In genomic region chr2:121356058-121356640, GRCh38 we compare ENCODE assay signal across 9 cellular contexts.
A peak's percentile ranks its signal among the peaks of the same experiment; 100 is the strongest.
DNase-seq lines count a peak whose midpoint lies in the region; ATAC-seq, FAIRE-seq and TF ChIP-seq lines count a peak whose summit lies in the region.
"Had no signal": no experiment of that assay in that cellular context is flagged by ENCODE, and none has a peak within 500 bp of the region (broad histone marks: within the 10 kb centered on the region; RNA-seq: fewer than 3 reads in every experiment).

No MANE protein-coding gene starts in this region.

- H3K79me1 ChIP-seq in IMR-90 (ENCODE audit: low read depth in 1 of 2, low read length in 2 of 2), result peaks cover 0 to 29% of the 10 kb centered on the region in 2 experiments; a peak in 3 of 4 replicates

- no peak overlapping the region for H3K9ac ChIP-seq in IMR-90 (ENCODE audit: low read depth, low read length)
- H3K9ac ChIP-seq in HepG2 (ENCODE audit: insufficient read depth, low read depth, low read length), result no peak overlapping the region

- FAIRE-seq in HepG2 (lab: Jason Lieb, UNC), result peak; percentile 90

- H3K9me3 ChIP-seq in IMR-90 (ENCODE audit: control insufficient read depth, insufficient read depth, low read length) (no peaks in the 10 kb centered on the region), HepG2 (ENCODE audit: low read length) (no peaks in the 10 kb centered on the region)

- no peak for DNase-seq in activated naive CD8-positive, alpha-beta T cell treated with anti-CD3 and anti-CD28 coated beads for 36 hours
- peak; percentile 69 for DNase-seq in IMR-90
- peak; percentile 23 for DNase-seq in NOMO-1 treated with DMSO at 0.1 percent for 48 hours (lab: John Stamatoyannopoulos, UW; ENCODE audit: unreplicated experiment)
- DNase-seq in chondrocyte (ENCODE audit: low spot score), result no peak
- DNase-seq in HepG2 (ENCODE audit: low spot score), result peak; percentile 55
- peak; percentile 53 for DNase-seq in ureter (ENCODE audit: low spot score)
- no peak for DNase-seq in amniotic stem cell (lab: John Stamatoyannopoulos, UW)

- no peak overlapping the region for H2AK5ac ChIP-seq in IMR-90 (ENCODE audit: low read depth, low read length)

- H3K4me1 Mint-ChIP-seq in activated naive CD8-positive, alpha-beta T cell (ENCODE audit: low read depth), result no peaks in the 10 kb centered on the region
- H3K4me1 Mint-ChIP-seq in activated naive CD8-positive, alpha-beta T cell treated with anti-CD3 and anti-CD28 coated beads for 36 hours, result no peaks in the 10 kb centered on the region
- peaks cover 19% of the 10 kb centered on the region for H3K4me1 Mint-ChIP-seq in chondrocyte (ENCODE audit: low read depth)

- H2BK5ac ChIP-seq in IMR-90 (ENCODE audit: low read depth, low read length, poor library complexity, severe bottlenecking), result no peak overlapping the region

- TF ChIP-seq RAD21 in IMR-90 (IDR thresholded peaks at IDR 0.05; ENCODE audit: low read length) (peak; percentile 55), HepG2 (CRISPR knock-in tag; IDR thresholded peaks at IDR 0.05) (peak; percentile 39; the same call in 1 of the 2 replicates)

- peaks cover 3% of the 10 kb centered on the region for H3K36me3 Mint-ChIP-seq in activated naive CD8-positive, alpha-beta T cell
- peaks cover 5% of the 10 kb centered on the region for H3K36me3 Mint-ChIP-seq in activated naive CD8-positive, alpha-beta T cell treated with anti-CD3 and anti-CD28 coated beads for 36 hours
- peaks cover 7% of the 10 kb centered on the region for H3K36me3 Mint-ChIP-seq in chondrocyte (ENCODE audit: low read depth)

- H3K9me1 ChIP-seq in IMR-90 (ENCODE audit: insufficient read depth, low read length), result peaks cover 9% of the 10 kb centered on the region

- H3K27ac Mint-ChIP-seq in activated naive CD8-positive, alpha-beta T cell, result peak overlapping the region; percentile 34
- H3K27ac Mint-ChIP-seq in activated naive CD8-positive, alpha-beta T cell treated with anti-CD3 and anti-CD28 coated beads for 36 hours, result no peak overlapping the region
- no peak overlapping the region for H3K27ac Mint-ChIP-seq in chondrocyte (ENCODE audit: unreplicated experiment)
- H3K27ac Mint-ChIP-seq: stimulated activated naive CD8-positive, alpha-beta T cell treated with anti-CD3 and anti-CD28 coated beads, Interleukin-15, Interleukin-2, amounts not matched to agents 100 ng/mL and 50 ng/mL, for 24 hours had no signal

- ATAC-seq in IMR-90 (ENCODE audit: low read depth) (peak; percentile 85), HepG2 (peak; percentile 78)

- BruUV-seq in IMR-90 (replicated peaks; lab: Mats Ljungman, UMichigan), result no TSS peak
- BruUV-seq in HepG2 (replicated peaks; lab: Mats Ljungman, UMichigan), result no TSS peak

- H4K5ac ChIP-seq in IMR-90 (ENCODE audit: low read depth, low read length), result no peak overlapping the region

- dilution Hi-C loops in IMR-90 (cut with HindIII; ENCODE audit: low sequenced_read_pairs, unreplicated experiment), result no loop called here

- intact Hi-C loops in IMR-90 (cut with micrococcal nuclease) (loop anchor here (1.0 kb wide), 1 partner anchor 261 kb away; no protein-coding TSS in a partner anchor), HepG2 (cut with micrococcal nuclease; ENCODE audit: unreplicated experiment) (loop anchor here (2.0 kb wide), 1 partner anchor 227 kb away; no protein-coding TSS in a partner anchor)

- no peak overlapping the region for H3K27ac ChIP-seq in IMR-90 (ENCODE audit: insufficient read depth, low read length)
- H3K27ac ChIP-seq in HepG2 (ENCODE audit: extremely low read length, insufficient read depth, low read length), result peak overlapping the region; percentile 2

- H3K9me3 Mint-ChIP-seq in activated naive CD8-positive, alpha-beta T cell (ENCODE audit: low read depth), result no peaks in the 10 kb centered on the region
- H3K9me3 Mint-ChIP-seq in activated naive CD8-positive, alpha-beta T cell treated with anti-CD3 and anti-CD28 coated beads for 36 hours, result no peaks in the 10 kb centered on the region
- no peaks in the 10 kb centered on the region for H3K9me3 Mint-ChIP-seq in chondrocyte (ENCODE audit: low read depth)
- H3K9me3 Mint-ChIP-seq: stimulated activated naive CD8-positive, alpha-beta T cell treated with anti-CD3 and anti-CD28 coated beads, Interleukin-15, Interleukin-2, amounts not matched to agents 100 ng/mL and 50 ng/mL, for 24 hours had no signal

- H3K18ac ChIP-seq in IMR-90 (ENCODE audit: low read depth, low read length), result no peak overlapping the region

- no peaks in the 10 kb centered on the region for H3K27me3 ChIP-seq in IMR-90 (ENCODE audit: control insufficient read depth, insufficient read depth, low read length)
- H3K27me3 ChIP-seq in HepG2 (ENCODE audit: control insufficient read depth in 1 of 2, insufficient read depth in 2 of 2, low read length in 2 of 2), result no peaks in the 10 kb centered on the region

- H3K4me1 ChIP-seq in IMR-90 (ENCODE audit: control insufficient read depth, insufficient read depth, low read length) (peaks cover 8% of the 10 kb centered on the region), HepG2 (ENCODE audit: insufficient read depth, low read length) (peaks cover 12% of the 10 kb centered on the region)

- no peak for TF ChIP-seq POLR2A in IMR-90 (IDR thresholded peaks at IDR 0.05; ENCODE audit: low read depth, low read length)
- no peak for TF ChIP-seq POLR2A in HepG2 (IDR thresholded peaks at IDR 0.05; ENCODE audit: insufficient read depth in 1 of 2, low read depth in 2 of 2, low read length in 2 of 2)

- no peak overlapping the region for H3K14ac ChIP-seq in IMR-90 (replicated peaks; ENCODE audit: low read depth, low read length)

- H2AFZ ChIP-seq in IMR-90 (replicated peaks; ENCODE audit: low read length, poor library complexity) (no peak overlapping the region), HepG2 (ENCODE audit: low read length) (no peak overlapping the region)

- H3K4me3 ChIP-seq in IMR-90 (ENCODE audit: insufficient read depth, low read depth, low read length), result no peak overlapping the region
- H3K4me3 ChIP-seq in HepG2 (replicated peaks in 1 of 3; ENCODE audit: insufficient read depth in 1 of 3, low read depth in 2 of 3, low read length in 3 of 3), result no peak overlapping the region

- no peaks in the 10 kb centered on the region for H3K79me2 ChIP-seq in HepG2 (ENCODE audit: insufficient read depth, low read length)

- peak overlapping the region; percentile 52; the same call in 1 of the 2 replicates for H3K4ac ChIP-seq in IMR-90 (ENCODE audit: low read depth, low read length)

- H4K20me1 ChIP-seq in IMR-90 (ENCODE audit: insufficient read depth, low read length) (peaks cover 4% of the 10 kb centered on the region; the same call in 1 of the 2 replicates), HepG2 (ENCODE audit: insufficient read depth, low read length) (no peaks in the 10 kb centered on the region)

- no peak overlapping the region for H4K91ac ChIP-seq in IMR-90 (ENCODE audit: insufficient read depth, low read depth, low read length)

- H2BK120ac ChIP-seq in IMR-90 (ENCODE audit: low read depth, low read length), result no peak overlapping the region

- no peak overlapping the region for H2BK20ac ChIP-seq in IMR-90 (ENCODE audit: low read depth, low read length)

- no peak overlapping the region for H3K4me3 Mint-ChIP-seq in activated naive CD8-positive, alpha-beta T cell
- no peak overlapping the region for H3K4me3 Mint-ChIP-seq in activated naive CD8-positive, alpha-beta T cell treated with anti-CD3 and anti-CD28 coated beads for 36 hours
- H3K4me3 Mint-ChIP-seq in chondrocyte (ENCODE audit: unreplicated experiment), result no peak overlapping the region
- H3K4me3 Mint-ChIP-seq: stimulated activated naive CD8-positive, alpha-beta T cell treated with anti-CD3 and anti-CD28 coated beads, Interleukin-15, Interleukin-2, amounts not matched to agents 100 ng/mL and 50 ng/mL, for 24 hours had no signal

- in situ Hi-C loops in IMR-90 (cut with MboI; ENCODE audit: low sequenced_read_pairs) (loop anchor here (10.0 to 25.0 kb wide), 2 partner anchors 261 to 669 kb away; no protein-coding TSS in a partner anchor), HepG2 (cut with HindIII; ENCODE audit: extremely low pct_ligation_motif_present, low pct_unique_long_range_greater_than_20kb) (loop anchor here (10.0 kb wide), 1 partner anchor 261 kb away; no protein-coding TSS in a partner anchor)

- 20% methylated on average over 2 of the region's 9 CpGs; no CpG with 5 or more reads in 1 of the 2 experiments for WGBS in IMR-90 (ENCODE audit: extremely low coverage in 2 of 2, insufficient read length in 1 of 2), 2 experiments
- WGBS in HepG2 (ENCODE audit: low lambda C conversion rate), result 47% methylated on average over 9 of the region's 9 CpGs

- no peak overlapping the region; a peak in 1 of 4 replicates for H4K8ac ChIP-seq in IMR-90 (ENCODE audit: low read depth in 2 of 2, low read length in 2 of 2)

- TF ChIP-seq EP300 in HepG2 (IDR thresholded peaks at IDR 0.05; ENCODE audit: low read depth in 2 of 2, low read length in 2 of 2) (no peak), HepG2 (CRISPR knock-in tag; IDR thresholded peaks at IDR 0.05; ENCODE audit: borderline replicate concordance) (no peak)

- H3K36me3 ChIP-seq in IMR-90 (ENCODE audit: control insufficient read depth, insufficient read depth, low read length), result peaks cover 48% of the 10 kb centered on the region
- H3K36me3 ChIP-seq in HepG2 (replicated peaks in 1 of 2; ENCODE audit: control insufficient read depth in 1 of 2, insufficient read depth in 2 of 2, low read length in 2 of 2), result peaks cover 29 to 69% of the 10 kb centered on the region in 2 experiments

- peak; percentile 70 for TF ChIP-seq CTCF in IMR-90 (conservative IDR thresholded peaks at IDR 0.05; ENCODE audit: low read depth, low read length)
- TF ChIP-seq CTCF in chondrocyte (IDR thresholded peaks at IDR 0.05), result peak; percentile 90
- TF ChIP-seq CTCF in HepG2 (CRISPR knock-in tag; IDR thresholded peaks at IDR 0.05), result peak; percentile 81

- CTCF ChIA-PET in IMR-90 (lab: Yijun Ruan, JAX) (interaction anchor here (0.5 to 2.5 kb wide), 12 partner anchors 8 to 394 kb away, joined by 3 to 12 read pairs (median 4); no protein-coding TSS in a partner anchor), HepG2 (lab: Yijun Ruan, JAX; ENCODE audit: low intra/inter-chr PET ratio, low total read pairs) (interaction anchor here (0.9 to 1.9 kb wide), 4 partner anchors 59 to 271 kb away, joined by 3 to 8 read pairs (median 7); no protein-coding TSS in a partner anchor)

- H2AK9ac ChIP-seq in IMR-90 (replicated peaks; ENCODE audit: low read depth, low read length, poor library complexity), result peak overlapping the region; percentile 6

- no peak overlapping the region for H3K23ac ChIP-seq in IMR-90 (ENCODE audit: low read depth, low read length)

- H3K27me3 Mint-ChIP-seq in activated naive CD8-positive, alpha-beta T cell, result no peaks in the 10 kb centered on the region
- no peaks in the 10 kb centered on the region for H3K27me3 Mint-ChIP-seq in activated naive CD8-positive, alpha-beta T cell treated with anti-CD3 and anti-CD28 coated beads for 36 hours
- H3K27me3 Mint-ChIP-seq in chondrocyte (ENCODE audit: low read depth), result no peaks in the 10 kb centered on the region
- H3K27me3 Mint-ChIP-seq: stimulated activated naive CD8-positive, alpha-beta T cell treated with anti-CD3 and anti-CD28 coated beads, Interleukin-15, Interleukin-2, amounts not matched to agents 100 ng/mL and 50 ng/mL, for 24 hours had no signal

- POLR2A ChIA-PET in IMR-90 (lab: Charles Lee; ENCODE audit: unreplicated experiment) (interaction anchor here (0.5 kb wide), 1 partner anchor 599 kb away, joined by 8 read pairs; no protein-coding TSS in a partner anchor), HepG2 (lab: Yijun Ruan, JAX) (no interaction called here)

- no peak overlapping the region for H3K4me2 ChIP-seq in IMR-90 (ENCODE audit: low read depth, low read length)
- H3K4me2 ChIP-seq in HepG2 (ENCODE audit: low read depth, low read length), result no peak overlapping the region

- H2BK15ac ChIP-seq in IMR-90 (ENCODE audit: low read depth, low read length), result no peak overlapping the region

- H3K56ac ChIP-seq in IMR-90 (ENCODE audit: extremely low read depth, insufficient read depth, low read length), result no peak overlapping the region

Comparison
In these comparisons a context has a peak if more than half of its experiments do, and no peak if none do; other contexts are left out.
1. DNase-seq: peak in IMR-90 (single experiment), NOMO-1 treated with DMSO at 0.1 percent for 48 hours (single experiment), HepG2 (single experiment) and ureter (single experiment); none in activated naive CD8-positive, alpha-beta T cell treated with anti-CD3 and anti-CD28 coated beads for 36 hours (single experiment), chondrocyte (single experiment) and amniotic stem cell (single experiment).
2. Peak in every context shown above with its lines, with median percentiles within 50 percentile points of each other: CTCF ChIP-seq.